In genomic region chr17:72666519-72666874, GRCh38 we compare ENCODE assay signal across 25 cellular contexts.
A peak's percentile ranks its signal among the peaks of the same experiment; 100 is the strongest.
DNase-seq lines count a peak whose midpoint lies in the region; ATAC-seq and TF ChIP-seq lines count a peak whose summit lies in the region.
"Had no signal": no experiment of that assay in that cellular context is flagged by ENCODE, and none has a peak within 500 bp of the region (broad histone marks: within the 10 kb centered on the region; RNA-seq: fewer than 3 reads in every experiment).

No MANE protein-coding gene starts in this region.

- intact Hi-C loops in Panc1 (cut with micrococcal nuclease; ENCODE audit: unreplicated experiment), result no loop called here
- intact Hi-C loops in CD4-positive, alpha-beta memory T cell (cut with micrococcal nuclease), result no loop called here

- H3K36me3 ChIP-seq in Karpas-422 (ENCODE audit: insufficient read depth, low read length) (no peaks in the 10 kb centered on the region), Panc1 (ENCODE audit: control insufficient read depth, insufficient read depth, low read length) (no peaks in the 10 kb centered on the region), Peyer's patch (no peaks in the 10 kb centered on the region)
- no peaks in the 10 kb centered on the region for H3K36me3 ChIP-seq in CD4-positive, alpha-beta memory T cell (ENCODE audit: insufficient read depth, low read length)
- H3K36me3 ChIP-seq: esophagus squamous epithelium, heart left ventricle, lower lobe of right lung had no signal

- TF ChIP-seq CTCF in Panc1 (IDR thresholded peaks at IDR 0.05) (no peak), Peyer's patch (IDR thresholded peaks at IDR 0.05) (no peak)

- H3K79me2 ChIP-seq in Karpas-422 (ENCODE audit: low read length), result no peaks in the 10 kb centered on the region
- H3K79me2 ChIP-seq: parathyroid adenoma had no signal

- peak overlapping the region; percentile 81 for H3K27ac ChIP-seq in Karpas-422 (ENCODE audit: low read length)
- peak overlapping the region; percentile 40 for H3K27ac ChIP-seq in Panc1 (ENCODE audit: low read length)
- no peak overlapping the region for H3K27ac ChIP-seq in CD4-positive, alpha-beta memory T cell (ENCODE audit: low read depth, low read length)
- H3K27ac ChIP-seq in Peyer's patch, result no peak overlapping the region
- H3K27ac ChIP-seq: esophagus squamous epithelium, heart left ventricle, lower lobe of right lung, parathyroid adenoma had no signal

- H3K27me3 ChIP-seq in Karpas-422 (ENCODE audit: low read length) (no peaks in the 10 kb centered on the region), Panc1 (ENCODE audit: control insufficient read depth, insufficient read depth, low read length) (no peaks in the 10 kb centered on the region), Peyer's patch (no peaks in the 10 kb centered on the region)
- no peaks in the 10 kb centered on the region for H3K27me3 ChIP-seq in CD4-positive, alpha-beta memory T cell (ENCODE audit: insufficient read depth, low read length)
- H3K27me3 ChIP-seq: esophagus squamous epithelium, heart left ventricle had no signal

- H3K27me3 Mint-ChIP-seq in CD4-positive, alpha-beta memory T cell, result peaks cover 0 to 1% of the 10 kb centered on the region in 2 donors
- H3K27me3 Mint-ChIP-seq: activated CD4-positive, alpha-beta T cell treated with anti-CD3 and anti-CD28 coated beads for 36 hours; activated CD8-positive, alpha-beta memory T cell treated with anti-CD3 and anti-CD28 coated beads, Interleukin-2, amount 10 ng/mL, durations not matched to agents 7 days and 5 days; naive B cell had no signal

- in situ Hi-C loops in Panc1 (cut with HindIII; ENCODE audit: low pct_unique_long_range_greater_than_20kb, low sequenced_read_pairs), result no loop called here

- peak; percentile 7 for DNase-seq in COLO668 (lab: John Stamatoyannopoulos, UW; ENCODE audit: unreplicated experiment)
- DNase-seq in Karpas-422, result peak; percentile 64
- DNase-seq in Panc1 (ENCODE audit: low read depth, low spot score), result no peak
- DNase-seq in left kidney (ENCODE audit: low read depth, low spot score), result peak; percentile 57
- DNase-seq in CD4-positive, alpha-beta memory T cell, result no peak
- no peak for DNase-seq in amygdala (lab: John Stamatoyannopoulos, UW)
- no peak for DNase-seq in Peyer's patch
- DNase-seq in NCI-H2081 treated with DMSO at 0.1 percent for 48 hours (lab: John Stamatoyannopoulos, UW), result no peak
- DNase-seq: activated CD4-positive, alpha-beta T cell treated with anti-CD3 and anti-CD28 coated beads for 36 hours; activated CD8-positive, alpha-beta memory T cell treated with anti-CD3 and anti-CD28 coated beads, Interleukin-2, amount 10 ng/mL, durations not matched to agents 7 days and 5 days; Calu3; effector CD4-positive, alpha-beta T cell; esophagus squamous epithelium; heart left ventricle; Kasumi-1; lower lobe of right lung; naive B cell; NCI-H1436; NCI-H82; small intestine; stimulated activated CD4-positive, alpha-beta T cell treated with anti-CD3 and anti-CD28 coated beads, Interleukin-4, amount 100 ng/mL, for 4 hours had no signal

- no peaks in the 10 kb centered on the region for H4K20me1 ChIP-seq in Karpas-422 (ENCODE audit: insufficient read depth, low read depth, low read length)

- peaks cover 0 to 3% (median 0%) of the 10 kb centered on the region in 8 donors for H3K9me3 Mint-ChIP-seq in CD4-positive, alpha-beta memory T cell
- H3K9me3 Mint-ChIP-seq: activated T-helper 2 cell treated with anti-CD3 and anti-CD28 coated beads, Interferon-gamma antibody, Interleukin-2, Interleukin-4, amounts not matched to agents 10 μg/mL and 5 μg/mL and 100 μg/mL, durations not matched to agents 14 hours and 24 hours and 36 hours had no signal

- ATAC-seq in Panc1, result peak; percentile 46; the same call in 1 of the 2 replicates
- ATAC-seq: activated CD4-positive, alpha-beta T cell treated with anti-CD3 and anti-CD28 coated beads for 36 hours; activated CD8-positive, alpha-beta memory T cell treated with anti-CD3 and anti-CD28 coated beads, Interleukin-2, amount 10 ng/mL, durations not matched to agents 7 days and 5 days; GM12878; heart left ventricle; lower lobe of right lung; SK-N-SH treated with all-trans-retinoic acid at 6 μM for 48 hours had no signal

- peak overlapping the region; percentile 37; the same call in 1 of the 2 replicates for H3K9ac ChIP-seq in Karpas-422 (ENCODE audit: low read length)
- H3K9ac ChIP-seq: parathyroid adenoma had no signal

- H3K4me1 Mint-ChIP-seq in CD4-positive, alpha-beta memory T cell, result no peaks in the 10 kb centered on the region
- H3K4me1 Mint-ChIP-seq: activated CD4-positive, alpha-beta T cell treated with anti-CD3 and anti-CD28 coated beads for 36 hours; activated CD8-positive, alpha-beta memory T cell treated with anti-CD3 and anti-CD28 coated beads, Interleukin-2, amount 10 ng/mL, durations not matched to agents 7 days and 5 days had no signal

- CTCF ChIA-PET in Panc1 (lab: Charles Lee), result no interaction called here
- CTCF ChIA-PET in CD4-positive, alpha-beta memory T cell (lab: Charles Lee; ENCODE audit: partially characterized antibody), result no interaction called here

- no peaks in the 10 kb centered on the region for H3K9me3 ChIP-seq in Karpas-422 (ENCODE audit: low read length)
- peaks cover 4% of the 10 kb centered on the region; the same call in 1 of the 2 replicates for H3K9me3 ChIP-seq in Panc1 (ENCODE audit: control insufficient read depth, insufficient read depth, low read depth, low read length)
- no peaks in the 10 kb centered on the region for H3K9me3 ChIP-seq in CD4-positive, alpha-beta memory T cell (ENCODE audit: control insufficient read depth in 1 of 2, low read length in 2 of 2)
- H3K9me3 ChIP-seq in Peyer's patch, result no peaks in the 10 kb centered on the region
- H3K9me3 ChIP-seq: esophagus squamous epithelium, heart left ventricle, lower lobe of right lung had no signal

- no peak overlapping the region for H3K4me3 Mint-ChIP-seq in CD4-positive, alpha-beta memory T cell
- H3K4me3 Mint-ChIP-seq: activated CD4-positive, alpha-beta T cell treated with anti-CD3 and anti-CD28 coated beads for 36 hours; activated CD8-positive, alpha-beta memory T cell treated with anti-CD3 and anti-CD28 coated beads, Interleukin-2, amount 10 ng/mL, durations not matched to agents 7 days and 5 days; naive B cell had no signal

- H3K27ac Mint-ChIP-seq in CD4-positive, alpha-beta memory T cell, result no peak overlapping the region
- H3K27ac Mint-ChIP-seq: activated CD4-positive, alpha-beta T cell treated with anti-CD3 and anti-CD28 coated beads for 36 hours; activated CD8-positive, alpha-beta memory T cell treated with anti-CD3 and anti-CD28 coated beads, Interleukin-2, amount 10 ng/mL, durations not matched to agents 7 days and 5 days; activated T-helper 2 cell treated with anti-CD3 and anti-CD28 coated beads, Interferon-gamma antibody, Interleukin-2, Interleukin-4, amounts not matched to agents 10 μg/mL and 5 μg/mL and 100 μg/mL, durations not matched to agents 14 hours and 24 hours and 36 hours had no signal

- no peaks in the 10 kb centered on the region; the same call in 1 of the 2 replicates for H3K9me2 ChIP-seq in Karpas-422 (replicated peaks; ENCODE audit: insufficient read depth, low read length)

- POLR2A ChIA-PET in Panc1 (lab: Charles Lee), result interaction anchor here (0.5 to 0.6 kb wide), 2 partner anchors 14 to 18 kb away, joined by 3 to 14 read pairs; no protein-coding TSS in a partner anchor
- POLR2A ChIA-PET in CD4-positive, alpha-beta memory T cell (lab: Charles Lee; ENCODE audit: partially characterized antibody), result no interaction called here

- no TSS peak for BruUV-seq in Panc1 (replicated peaks; lab: Mats Ljungman, UMichigan)

- no peak for TF ChIP-seq POLR2A in Peyer's patch (IDR thresholded peaks at IDR 0.05)

- no peak overlapping the region for H2AFZ ChIP-seq in Karpas-422 (ENCODE audit: low read length)
- H2AFZ ChIP-seq: parathyroid adenoma had no signal

- H3K4me1 ChIP-seq in Karpas-422 (ENCODE audit: low read length) (peaks cover 42% of the 10 kb centered on the region), Panc1 (ENCODE audit: control insufficient read depth, insufficient read depth, low read length) (peaks cover 17% of the 10 kb centered on the region), Peyer's patch (no peaks in the 10 kb centered on the region)
- no peaks in the 10 kb centered on the region for H3K4me1 ChIP-seq in CD4-positive, alpha-beta memory T cell (ENCODE audit: insufficient read depth, low read length)
- H3K4me1 ChIP-seq: heart left ventricle, lower lobe of right lung, parathyroid adenoma had no signal

- H3K4me3 ChIP-seq in Karpas-422 (ENCODE audit: low read length) (peak overlapping the region; percentile 31; the same call in 1 of the 2 replicates), Panc1 (ENCODE audit: low read depth in 2 of 2, low read length in 2 of 2) (no peak overlapping the region), Peyer's patch (no peak overlapping the region)
- no peak overlapping the region for H3K4me3 ChIP-seq in CD4-positive, alpha-beta memory T cell (ENCODE audit: low read length in 2 of 2)
- H3K4me3 ChIP-seq: esophagus squamous epithelium, GM12878, heart left ventricle, lower lobe of right lung had no signal

- peak overlapping the region; percentile 44 for H3K4me2 ChIP-seq in Karpas-422 (ENCODE audit: low read depth, low read length, poor library complexity, severe bottlenecking)

- H3K36me3 Mint-ChIP-seq in CD4-positive, alpha-beta memory T cell, result peaks cover 0 to 10% of the 10 kb centered on the region in 2 donors
- H3K36me3 Mint-ChIP-seq: activated CD8-positive, alpha-beta memory T cell treated with anti-CD3 and anti-CD28 coated beads, Interleukin-2, amount 10 ng/mL, durations not matched to agents 7 days and 5 days had no signal

Comparison
In these comparisons a context has a peak if more than half of its experiments do, and no peak if none do; other contexts are left out.
1. DNase-seq: peak in COLO668 (single experiment), Karpas-422 (single experiment) and left kidney (single experiment); none in Panc1 (single experiment), CD4-positive, alpha-beta memory T cell (0 of 5), amygdala (0 of 56), Peyer's patch (0 of 3) and NCI-H2081 treated with DMSO at 0.1 percent for 48 hours (single experiment).
2. H3K27ac ChIP-seq: peak in Karpas-422 (single experiment) and Panc1 (single experiment); none in CD4-positive, alpha-beta memory T cell (single experiment) and Peyer's patch (0 of 4).